6 cellular contexts compared by ENCODE assay signal in the genomic region with DNA sequence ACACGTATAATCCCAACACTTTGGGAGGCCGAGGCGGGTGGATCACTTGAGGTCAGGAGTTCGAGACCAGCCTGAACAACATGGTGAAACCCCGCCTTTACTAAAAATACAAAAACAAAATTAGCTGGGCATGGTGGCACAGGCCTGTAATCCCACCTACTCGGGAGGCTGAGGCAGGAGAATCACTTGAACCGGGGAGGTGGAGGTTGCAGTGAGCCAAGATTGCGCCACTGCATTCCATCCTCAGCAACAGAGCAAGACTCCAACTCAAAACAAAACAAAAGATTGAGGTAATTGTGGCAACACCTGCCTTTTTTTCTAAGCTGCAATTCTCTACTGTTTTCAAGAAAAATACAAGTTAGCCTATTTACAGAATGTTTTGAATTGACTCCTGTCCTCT. TPM values are rescaled to one million over a fixed set of nuclear protein-coding genes. Genes with fewer than 3 reads are reported as not detected.
A peak's percentile ranks its signal among the peaks of the same experiment; 100 is the strongest.
DNase-seq lines count a peak whose midpoint lies in the region; ATAC-seq, FAIRE-seq and TF ChIP-seq lines count a peak whose summit lies in the region.
"Not testable (repeated sequence)": the region's sequence is repeated elsewhere in the genome, so short reads cannot be mapped to it uniquely, and the experiment has no call there.

No MANE protein-coding gene starts in this region.

- H3F3A ChIP-seq in Loucy (ENCODE audit: low read depth): not testable (repeated sequence)
- peaks cover 11% of the 10 kb centered on the region; the same call in 1 of the 2 replicates for H3F3A ChIP-seq in SU-DHL-6 (ENCODE audit: insufficient read depth)

- H3K9me2 ChIP-seq in Loucy (replicated peaks; ENCODE audit: low read depth, low read length); SU-DHL-6 (replicated peaks; ENCODE audit: insufficient read depth, low read length): not testable (repeated sequence)

- peaks cover 49% of the 10 kb centered on the region for H3K36me3 ChIP-seq in DND-41 (ENCODE audit: insufficient read depth, low read length)
- not testable (repeated sequence) for H3K36me3 ChIP-seq in Loucy (ENCODE audit: insufficient read depth, low read length); HepG2 (replicated peaks in 1 of 2; ENCODE audit: control insufficient read depth in 1 of 2, insufficient read depth in 2 of 2, low read length in 2 of 2)
- peaks cover 30% of the 10 kb centered on the region for H3K36me3 ChIP-seq in SU-DHL-6 (ENCODE audit: low read length)
- H3K36me3 ChIP-seq in WERI-Rb-1: peaks cover 33% of the 10 kb centered on the region

- H3K79me2 ChIP-seq in DND-41 (ENCODE audit: insufficient read depth, low read length) (peaks cover 92% of the 10 kb centered on the region), Loucy (ENCODE audit: insufficient read depth, low read length) (peaks cover 87% of the 10 kb centered on the region), SU-DHL-6 (ENCODE audit: insufficient read depth, low read length) (peaks cover 86% of the 10 kb centered on the region), HepG2 (ENCODE audit: insufficient read depth, low read length) (peaks cover 55% of the 10 kb centered on the region)

- not testable (repeated sequence) for TF ChIP-seq CTCF in C4-2B (conservative IDR thresholded peaks at IDR 0.05); DND-41 (IDR thresholded peaks at IDR 0.05; ENCODE audit: borderline replicate concordance, extremely low read depth, low read length, poor library complexity, severe bottlenecking); Loucy (conservative IDR thresholded peaks at IDR 0.05; ENCODE audit: low read length); SU-DHL-6 (IDR thresholded peaks at IDR 0.05; ENCODE audit: insufficient read depth, low read length, poor library complexity, severe bottlenecking); WERI-Rb-1 (IDR thresholded peaks at IDR 0.05; ENCODE audit: low read depth, low read length); HepG2 (CRISPR knock-in tag; IDR thresholded peaks at IDR 0.05)

- TF ChIP-seq POLR2A in HepG2 (IDR thresholded peaks at IDR 0.05; ENCODE audit: insufficient read depth in 1 of 2, low read depth in 2 of 2, low read length in 2 of 2): not testable (repeated sequence)

- POLR2A ChIA-PET in HepG2 (lab: Yijun Ruan, JAX): not testable (repeated sequence)

- H4K20me1 ChIP-seq in DND-41 (ENCODE audit: insufficient read depth, low read length) (peaks cover 46% of the 10 kb centered on the region; the same call in 1 of the 2 replicates), Loucy (ENCODE audit: insufficient read depth, low read length, poor library complexity, severe bottlenecking) (peaks cover 71% of the 10 kb centered on the region), HepG2 (ENCODE audit: insufficient read depth, low read length) (peaks cover 13% of the 10 kb centered on the region)
- not testable (repeated sequence) for H4K20me1 ChIP-seq in SU-DHL-6 (ENCODE audit: low read depth, low read length)

- CTCF ChIA-PET in HepG2 (lab: Yijun Ruan, JAX; ENCODE audit: low intra/inter-chr PET ratio, low total read pairs): not testable (repeated sequence)

- in situ Hi-C loops in HepG2 (cut with HindIII; ENCODE audit: extremely low pct_ligation_motif_present, low pct_unique_long_range_greater_than_20kb): not testable (repeated sequence)

- WGBS in HepG2 (ENCODE audit: low lambda C conversion rate): 97% methylated on average over 8 of the region's 8 CpGs

- not testable (repeated sequence) for ATAC-seq in DND-41 (ENCODE audit: insufficient read depth, low read depth); HepG2

- not testable (repeated sequence) for TF ChIP-seq EP300 in HepG2 (IDR thresholded peaks at IDR 0.05; ENCODE audit: low read depth in 2 of 2, low read length in 2 of 2); HepG2 (CRISPR knock-in tag; IDR thresholded peaks at IDR 0.05; ENCODE audit: borderline replicate concordance)

- not testable (repeated sequence) for H3K9ac ChIP-seq in DND-41 (ENCODE audit: low read depth, low read length); Loucy (ENCODE audit: low read depth, low read length, poor library complexity, severe bottlenecking); SU-DHL-6 (ENCODE audit: low read length); HepG2 (ENCODE audit: insufficient read depth, low read depth, low read length)

- H3K4me1 ChIP-seq in DND-41 (ENCODE audit: insufficient read depth, low read length) (peaks cover 50% of the 10 kb centered on the region), Loucy (ENCODE audit: insufficient read depth, low read length, poor library complexity, severe bottlenecking) (peaks cover 53% of the 10 kb centered on the region), HepG2 (ENCODE audit: insufficient read depth, low read length) (peaks cover 41% of the 10 kb centered on the region)

- H2AFZ ChIP-seq in DND-41 (ENCODE audit: low read depth, low read length); Loucy (ENCODE audit: low read length); SU-DHL-6 (ENCODE audit: low read depth, low read length, severe bottlenecking); HepG2 (ENCODE audit: low read length): not testable (repeated sequence)

- TF ChIP-seq RAD21 in HepG2 (CRISPR knock-in tag; IDR thresholded peaks at IDR 0.05): not testable (repeated sequence)

- not testable (repeated sequence) for H3K27me3 ChIP-seq in DND-41 (ENCODE audit: insufficient read depth, low read length, poor library complexity); Loucy (ENCODE audit: insufficient read depth, low read length, poor library complexity, severe bottlenecking); SU-DHL-6 (ENCODE audit: low read length); WERI-Rb-1 (ENCODE audit: insufficient read depth, low read depth, severe bottlenecking); HepG2 (ENCODE audit: control insufficient read depth in 1 of 2, insufficient read depth in 2 of 2, low read length in 2 of 2)

- H3K27ac ChIP-seq in C4-2B: peak overlapping the region; percentile 12; the same call in 1 of the 2 replicates
- H3K27ac ChIP-seq in DND-41 (ENCODE audit: low read length); SU-DHL-6 (ENCODE audit: low read depth, low read length); WERI-Rb-1; HepG2 (ENCODE audit: extremely low read length, insufficient read depth, low read length): not testable (repeated sequence)

- peak overlapping the region; percentile 78; the same call in 1 of the 2 replicates for H3K4me2 ChIP-seq in DND-41 (ENCODE audit: insufficient read depth, low read length)
- H3K4me2 ChIP-seq in Loucy (ENCODE audit: low read depth, low read length, poor library complexity, severe bottlenecking): peak overlapping the region; percentile 74
- peak overlapping the region; percentile 27 for H3K4me2 ChIP-seq in SU-DHL-6 (ENCODE audit: low read depth, low read length, poor library complexity, severe bottlenecking)
- H3K4me2 ChIP-seq in HepG2 (ENCODE audit: low read depth, low read length): not testable (repeated sequence)

- FAIRE-seq in HepG2 (lab: Jason Lieb, UNC): not testable (repeated sequence)

- not testable (repeated sequence) for H3K9me3 ChIP-seq in DND-41 (ENCODE audit: insufficient read depth, low read length, severe bottlenecking); Loucy (ENCODE audit: insufficient read depth, low read depth, low read length); SU-DHL-6 (ENCODE audit: insufficient read depth, low read length); WERI-Rb-1 (ENCODE audit: severe bottlenecking); HepG2 (ENCODE audit: low read length)

- not testable (repeated sequence) for BruUV-seq in HepG2 (replicated peaks; lab: Mats Ljungman, UMichigan)

- DNase-seq in DND-41; HepG2 (ENCODE audit: low spot score): not testable (repeated sequence)
- peak; percentile 56 for DNase-seq in WERI-Rb-1

- intact Hi-C loops in HepG2 (cut with micrococcal nuclease; ENCODE audit: unreplicated experiment): not testable (repeated sequence)

- not testable (repeated sequence) for H3K4me3 ChIP-seq in DND-41 (ENCODE audit: low read depth in 1 of 2, low read length in 2 of 2); SU-DHL-6 (ENCODE audit: insufficient read depth, low read length, poor library complexity, severe bottlenecking); WERI-Rb-1 (ENCODE audit: low read depth, low read length); HepG2 (replicated peaks in 1 of 3; ENCODE audit: insufficient read depth in 1 of 3, low read depth in 2 of 3, low read length in 3 of 3)
- peak overlapping the region; percentile 16 for H3K4me3 ChIP-seq in Loucy (ENCODE audit: low read length, poor library complexity, severe bottlenecking)

RNA-seq across cellular contexts. Expression of a gene that starts 4.2 kb away (rescaled TPM):
- 37.0 and 45.0 TPM in 2 replicates for total RNA-seq in HepG2 (2016; rRNA removed; fragmentation: Illumina TruSeq; extraction: Trizol)
- 10.2 and 14.5 TPM in 2 replicates for total RNA-seq in HepG2 (2016; cell fraction: cytosol; rRNA removed; fragmentation: Illumina TruSeq; extraction: Trizol; ENCODE audit: low read depth)
- total RNA-seq in HepG2 (2016; cell fraction: insoluble cytoplasmic fraction; rRNA removed; fragmentation: Illumina TruSeq; extraction: Trizol): 39.8 and 51.4 TPM in 2 replicates
- total RNA-seq in HepG2 (2016; cell fraction: membrane; rRNA removed; fragmentation: Illumina TruSeq; extraction: Trizol): 26.9 and 28.4 TPM in 2 replicates
- total RNA-seq in HepG2 (2016; cell fraction: nucleus; rRNA removed; fragmentation: Illumina TruSeq; extraction: Trizol): 35.9 and 36.0 TPM in 2 replicates
- polyA plus RNA-seq in HepG2 (2011; rRNA removed): 44.8 and 65.9 TPM in 2 replicates
- polyA plus RNA-seq in HepG2 (2011; cell fraction: cytosol; rRNA removed): 37.3 and 60.4 TPM in 2 replicates
- 55.7 and 74.9 TPM in 2 replicates for polyA plus RNA-seq in HepG2 (2011; cell fraction: nucleus; rRNA removed)
- 33.9 and 42.3 TPM in 2 replicates for polyA plus RNA-seq in HepG2 (2012)
- 12.5 and 14.3 TPM in 2 replicates for polyA plus RNA-seq in HepG2 (2016; cell fraction: cytosol; fragmentation: Illumina TruSeq; extraction: Trizol; ENCODE audit: low read depth)
- 38.5 and 44.9 TPM in 2 replicates for polyA plus RNA-seq in HepG2 (2016; cell fraction: insoluble cytoplasmic fraction; fragmentation: Illumina TruSeq; extraction: Trizol; ENCODE audit: low read depth)
- polyA plus RNA-seq in HepG2 (2016; cell fraction: membrane; fragmentation: Illumina TruSeq; extraction: Trizol; ENCODE audit: low read depth): 20.8 and 22.0 TPM in 2 replicates
- 79.3 and 79.5 TPM in 2 replicates for polyA plus RNA-seq in HepG2 (2016; cell fraction: nucleus; fragmentation: Illumina TruSeq; extraction: Trizol; ENCODE audit: insufficient read depth, low read depth)
- 6.6 and 17.3 TPM in 2 replicates for polyA minus RNA-seq in HepG2 (2011; rRNA and poly(A)+ RNA removed; ENCODE audit: low replicate concordance)
- polyA minus RNA-seq in HepG2 (2011; cell fraction: cytosol; rRNA and poly(A)+ RNA removed): 26.2 and 26.8 TPM in 2 replicates
- 39.1 and 39.4 TPM in 2 replicates for polyA minus RNA-seq in HepG2 (2011; cell fraction: nucleus; rRNA and poly(A)+ RNA removed)

RNA-seq across cellular contexts. Expression of a gene that starts 5.4 kb away (rescaled TPM):
- 207 and 298 TPM in 2 replicates for total RNA-seq in HepG2 (2016; rRNA removed; fragmentation: Illumina TruSeq; extraction: Trizol)
- 13.8 and 17.8 TPM in 2 replicates for total RNA-seq in HepG2 (2016; cell fraction: cytosol; rRNA removed; fragmentation: Illumina TruSeq; extraction: Trizol; ENCODE audit: low read depth)
- 197 and 307 TPM in 2 replicates for total RNA-seq in HepG2 (2016; cell fraction: insoluble cytoplasmic fraction; rRNA removed; fragmentation: Illumina TruSeq; extraction: Trizol)
- total RNA-seq in HepG2 (2016; cell fraction: membrane; rRNA removed; fragmentation: Illumina TruSeq; extraction: Trizol): 36.4 and 50.5 TPM in 2 replicates
- total RNA-seq in HepG2 (2016; cell fraction: nucleus; rRNA removed; fragmentation: Illumina TruSeq; extraction: Trizol): 210 and 217 TPM in 2 replicates
- 136 and 146 TPM in 2 replicates for polyA plus RNA-seq in HepG2 (2011; rRNA removed)
- polyA plus RNA-seq in HepG2 (2011; cell fraction: cytosol; rRNA removed): 60.8 and 75.9 TPM in 2 replicates
- 306 and 320 TPM in 2 replicates for polyA plus RNA-seq in HepG2 (2011; cell fraction: nucleus; rRNA removed)
- polyA plus RNA-seq in HepG2 (2012): 82.3 and 89.5 TPM in 2 replicates
- 7.4 and 10.2 TPM in 2 replicates for polyA plus RNA-seq in HepG2 (2016; cell fraction: cytosol; fragmentation: Illumina TruSeq; extraction: Trizol; ENCODE audit: low read depth)
- 178 and 180 TPM in 2 replicates for polyA plus RNA-seq in HepG2 (2016; cell fraction: insoluble cytoplasmic fraction; fragmentation: Illumina TruSeq; extraction: Trizol; ENCODE audit: low read depth)
- polyA plus RNA-seq in HepG2 (2016; cell fraction: membrane; fragmentation: Illumina TruSeq; extraction: Trizol; ENCODE audit: low read depth): 9.4 and 18.3 TPM in 2 replicates
- 166 and 184 TPM in 2 replicates for polyA plus RNA-seq in HepG2 (2016; cell fraction: nucleus; fragmentation: Illumina TruSeq; extraction: Trizol; ENCODE audit: insufficient read depth, low read depth)
- polyA minus RNA-seq in HepG2 (2011; rRNA and poly(A)+ RNA removed; ENCODE audit: low replicate concordance): 446 and 636 TPM in 2 replicates
- polyA minus RNA-seq in HepG2 (2011; cell fraction: cytosol; rRNA and poly(A)+ RNA removed): 103 and 105 TPM in 2 replicates
- polyA minus RNA-seq in HepG2 (2011; cell fraction: nucleus; rRNA and poly(A)+ RNA removed): 421 and 455 TPM in 2 replicates
